16 cellular contexts compared by ENCODE assay signal in the genomic region with DNA sequence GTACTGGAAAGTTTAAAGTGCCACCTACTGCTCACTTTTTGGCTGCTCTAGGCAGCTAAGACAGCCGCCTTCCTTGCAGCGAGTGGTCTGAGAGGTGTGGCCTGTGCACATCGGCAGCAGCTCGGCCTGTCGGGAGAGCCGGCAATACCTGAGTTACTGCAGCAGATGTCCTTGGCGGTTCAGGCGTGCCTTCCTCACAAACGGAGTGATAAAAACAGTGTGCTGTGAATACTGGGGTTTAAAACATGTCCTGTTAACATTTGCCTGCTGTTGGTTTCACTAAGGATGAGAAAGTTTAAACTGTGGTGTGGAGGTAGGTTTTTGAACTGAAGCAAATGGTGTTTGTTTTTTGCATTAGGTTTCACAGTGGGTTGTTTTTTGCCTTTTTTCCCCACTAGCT. TPM values are rescaled to one million over a fixed set of nuclear protein-coding genes. Genes with fewer than 3 reads are reported as not detected.
DNase-seq lines count a peak whose midpoint lies in the region; ATAC-seq, FAIRE-seq and TF ChIP-seq lines count a peak whose summit lies in the region.
"Had no signal": no experiment of that assay in that cellular context is flagged by ENCODE, and none has a peak within 500 bp of the region (broad histone marks: within the 10 kb centered on the region; RNA-seq: fewer than 3 reads in every experiment).

No MANE protein-coding gene starts in this region.

- H3K9me3 ChIP-seq in MM.1S (replicated peaks; ENCODE audit: insufficient read depth, low read length) (no peaks in the 10 kb centered on the region), keratinocyte (ENCODE audit: control insufficient read depth, low read depth, low read length) (no peaks in the 10 kb centered on the region)
- H3K9me3 ChIP-seq: adrenal gland, MG63 had no signal

- ATAC-seq in GM19438 (IDR thresholded peaks at IDR 0.05; ENCODE audit: low read depth, unreplicated experiment): peak; percentile 39
- no peak for ATAC-seq in HG03159 (IDR thresholded peaks at IDR 0.05; ENCODE audit: unreplicated experiment)

- peaks cover 58% of the 10 kb centered on the region for H3F3A ChIP-seq in MM.1S (ENCODE audit: insufficient read depth, low read length)

- peak overlapping the region; percentile 99 for H3K27ac ChIP-seq in MM.1S (ENCODE audit: low read length)
- peak overlapping the region; percentile 2 for H3K27ac ChIP-seq in keratinocyte (ENCODE audit: control insufficient read depth, insufficient read depth, low read length)
- H3K27ac ChIP-seq: adrenal gland had no signal

- TF ChIP-seq CTCF in GM12872 (IDR thresholded peaks at IDR 0.05; ENCODE audit: insufficient read depth, low read depth, low read length): peak; percentile 27; the same call in 1 of the 3 replicates
- TF ChIP-seq CTCF in MM.1S (IDR thresholded peaks at IDR 0.05; ENCODE audit: low read length): peak; percentile 48
- peak in 1 of 3 experiments; percentile 17 for TF ChIP-seq CTCF in keratinocyte (optimal IDR thresholded peaks at IDR 0.05 in 1 of 3, IDR thresholded peaks at IDR 0.05 in 1 of 3, conservative IDR thresholded peaks at IDR 0.05 in 1 of 3; ENCODE audit: extremely low read depth in 1 of 3, insufficient read depth in 2 of 3, low read length in 3 of 3)

- H3K36me3 ChIP-seq in MM.1S (replicated peaks; ENCODE audit: insufficient read depth, low read length) (no peaks in the 10 kb centered on the region; the same call in 1 of the 2 replicates), keratinocyte (ENCODE audit: control insufficient read depth in 2 of 2, extremely low read depth in 1 of 2, insufficient read depth in 2 of 2, low read length in 2 of 2) (peaks cover 14 to 25% of the 10 kb centered on the region in 2 experiments)

- H3K9ac ChIP-seq in MM.1S (ENCODE audit: low read length) (peak overlapping the region; percentile 38; the same call in 1 of the 2 replicates), keratinocyte (ENCODE audit: control insufficient read depth, extremely low read depth, insufficient read depth, low read length) (no peak overlapping the region)

- DNase-seq in MM.1S: peak; percentile 93
- DNase-seq in keratinocyte (ENCODE audit: low read depth, low spot score): no peak
- DNase-seq in NCI-H1417 (lab: John Stamatoyannopoulos, UW): no peak
- DNase-seq in SK-N-DZ (ENCODE audit: low spot score): no peak
- DNase-seq: activated CD4-positive, alpha-beta T cell treated with anti-CD3 and anti-CD28 coated beads, Interleukin-2, amount 50 U/mL, for 48 hours; DMS79 treated with DMSO at 0.1 percent for 48 hours; effector memory CD4-positive, alpha-beta T cell; MG63; midbrain; NCI-H524; retina had no signal

- H2AFZ ChIP-seq in MM.1S (ENCODE audit: low read length): no peak overlapping the region
- no peak overlapping the region for H2AFZ ChIP-seq in keratinocyte (ENCODE audit: control insufficient read depth, low read length)

- H4K20me1 ChIP-seq in MM.1S (ENCODE audit: insufficient read depth, low read length) (no peaks in the 10 kb centered on the region), keratinocyte (ENCODE audit: control insufficient read depth, extremely low read depth, insufficient read depth, low read length) (no peaks in the 10 kb centered on the region)

- dilution Hi-C loops in keratinocyte (cut with MboI; ENCODE audit: extremely low pct_ligation_motif_present, low sequenced_read_pairs): no loop called here

- H3K27me3 ChIP-seq in MM.1S (replicated peaks; ENCODE audit: insufficient read depth, low read length) (no peaks in the 10 kb centered on the region), keratinocyte (ENCODE audit: control insufficient read depth, extremely low read depth, insufficient read depth, low read length) (no peaks in the 10 kb centered on the region)
- H3K27me3 ChIP-seq: adrenal gland, MG63 had no signal

- H3K4me2 ChIP-seq in MM.1S (ENCODE audit: low read depth, low read length) (peak overlapping the region; percentile 70; the same call in 1 of the 2 replicates), keratinocyte (ENCODE audit: control insufficient read depth, extremely low read depth, insufficient read depth, low read depth, low read length) (no peak overlapping the region)

- peaks cover 77% of the 10 kb centered on the region for H3K79me2 ChIP-seq in MM.1S (ENCODE audit: low read length)
- peaks cover 45% of the 10 kb centered on the region for H3K79me2 ChIP-seq in keratinocyte (ENCODE audit: control insufficient read depth, insufficient read depth, low read length)

- no peak for FAIRE-seq in keratinocyte (lab: Jason Lieb, UNC)
- FAIRE-seq: H1 had no signal

- H3K9me1 ChIP-seq in keratinocyte (ENCODE audit: control insufficient read depth, extremely low read depth, insufficient read depth, low read length): no peaks in the 10 kb centered on the region

- no peaks in the 10 kb centered on the region for H3K9me2 ChIP-seq in MM.1S (replicated peaks; ENCODE audit: insufficient read depth, low read length)

- H3K4me1 ChIP-seq in MM.1S (ENCODE audit: low read length) (peaks cover 65% of the 10 kb centered on the region), keratinocyte (ENCODE audit: control insufficient read depth, extremely low read depth, insufficient read depth, low read length) (peaks cover 47% of the 10 kb centered on the region)

- peak overlapping the region; percentile 16 for H3K4me3 ChIP-seq in MM.1S (ENCODE audit: low read length)
- H3K4me3 ChIP-seq in keratinocyte (ENCODE audit: control insufficient read depth in 2 of 3, extremely low read depth in 1 of 3, insufficient read depth in 2 of 3, low read depth in 1 of 3, low read length in 3 of 3): no peak overlapping the region
- H3K4me3 ChIP-seq: adrenal gland, MG63 had no signal

RNA-seq across cellular contexts. Expression of a gene that starts 12.9 kb away (rescaled TPM):
- 9.9 to 12.9 TPM (median 10.6 TPM) in 3 replicates for polyA plus RNA-seq in keratinocyte
- polyA plus RNA-seq in keratinocyte (2011; ENCODE audit: low read depth): 5.1 TPM
- polyA plus RNA-seq in keratinocyte (2011; cell fraction: cytosol; rRNA removed): 4.8 and 7.9 TPM in 2 replicates
- polyA plus RNA-seq in keratinocyte (2011; cell fraction: nucleus; rRNA removed): 15.2 and 19.4 TPM in 2 replicates
- 6.5 and 14.0 TPM in 2 replicates for polyA plus RNA-seq in keratinocyte (2012; ENCODE audit: low replicate concordance)
- 9.4 to 19.4 TPM (median 10.7 TPM) in 3 replicates for polyA minus RNA-seq in keratinocyte
- polyA minus RNA-seq in keratinocyte (2011; cell fraction: cytosol; rRNA and poly(A)+ RNA removed): 14.6 TPM
- polyA minus RNA-seq in keratinocyte (2011; cell fraction: nucleus; rRNA and poly(A)+ RNA removed): 9.9 and 14.0 TPM in 2 replicates
- 37.1 and 39.3 TPM in 2 replicates for polyA plus RNA-seq in SK-N-DZ (2014; cell fraction: cytosol; rRNA removed)
- 55.2 and 61.2 TPM in 2 replicates for polyA plus RNA-seq in SK-N-DZ (2014; cell fraction: nucleus; rRNA removed)

RNA-seq across cellular contexts. Expression of a gene that starts 33.1 kb away (rescaled TPM):
- polyA plus RNA-seq in keratinocyte: 329 to 354 TPM (median 343 TPM) in 3 replicates
- polyA plus RNA-seq in keratinocyte (2011; ENCODE audit: low read depth): 473 TPM
- polyA plus RNA-seq in keratinocyte (2011; cell fraction: cytosol; rRNA removed): 240 and 419 TPM in 2 replicates
- 203 and 230 TPM in 2 replicates for polyA plus RNA-seq in keratinocyte (2011; cell fraction: nucleus; rRNA removed)
- 312 and 449 TPM in 2 replicates for polyA plus RNA-seq in keratinocyte (2012; ENCODE audit: low replicate concordance)
- 58.7 to 147 TPM (median 109 TPM) in 3 replicates for polyA minus RNA-seq in keratinocyte
- 239 TPM for polyA minus RNA-seq in keratinocyte (2011; cell fraction: cytosol; rRNA and poly(A)+ RNA removed)
- polyA minus RNA-seq in keratinocyte (2011; cell fraction: nucleus; rRNA and poly(A)+ RNA removed): 51.2 and 54.6 TPM in 2 replicates
- polyA plus RNA-seq in SK-N-DZ (2014; cell fraction: cytosol; rRNA removed): 448 and 474 TPM in 2 replicates
- 397 and 472 TPM in 2 replicates for polyA plus RNA-seq in SK-N-DZ (2014; cell fraction: nucleus; rRNA removed)

RNA-seq across cellular contexts. Expression of a gene that starts 45.3 kb away (rescaled TPM):
- polyA plus RNA-seq in keratinocyte: 23.0 to 47.2 TPM (median 34.5 TPM) in 3 replicates
- 11.3 TPM for polyA plus RNA-seq in keratinocyte (2011; ENCODE audit: low read depth)
- polyA plus RNA-seq in keratinocyte (2011; cell fraction: cytosol; rRNA removed): 15.5 and 43.2 TPM in 2 replicates
- polyA plus RNA-seq in keratinocyte (2011; cell fraction: nucleus; rRNA removed): 37.0 and 53.7 TPM in 2 replicates
- polyA plus RNA-seq in keratinocyte (2012; ENCODE audit: low replicate concordance): 27.3 and 49.9 TPM in 2 replicates
- 41.1 to 90.0 TPM (median 44.6 TPM) in 3 replicates for polyA minus RNA-seq in keratinocyte
- 151 TPM for polyA minus RNA-seq in keratinocyte (2011; cell fraction: cytosol; rRNA and poly(A)+ RNA removed)
- 27.7 and 39.5 TPM in 2 replicates for polyA minus RNA-seq in keratinocyte (2011; cell fraction: nucleus; rRNA and poly(A)+ RNA removed)
- polyA plus RNA-seq in SK-N-DZ (2014; cell fraction: cytosol; rRNA removed): 85.0 and 89.0 TPM in 2 replicates
- polyA plus RNA-seq in SK-N-DZ (2014; cell fraction: nucleus; rRNA removed): 443 and 578 TPM in 2 replicates

RNA-seq across cellular contexts. Expression of a gene that starts 45.8 kb away (rescaled TPM):
- 0.24 to 0.72 TPM (median 0.32 TPM) in 3 replicates for polyA plus RNA-seq in keratinocyte
- not detected for polyA plus RNA-seq in keratinocyte (2011; ENCODE audit: low read depth)
- polyA plus RNA-seq in keratinocyte (2011; cell fraction: cytosol; rRNA removed): 0.42 TPM in 1 of 2 replicates, not detected in the other
- polyA plus RNA-seq in keratinocyte (2011; cell fraction: nucleus; rRNA removed): 0.74 and 1.0 TPM in 2 replicates
- not detected in 2 replicates for polyA plus RNA-seq in keratinocyte (2012; ENCODE audit: low replicate concordance)
- not detected in 3 replicates for polyA minus RNA-seq in keratinocyte
- polyA minus RNA-seq in keratinocyte (2011; cell fraction: cytosol; rRNA and poly(A)+ RNA removed): not detected
- polyA minus RNA-seq in keratinocyte (2011; cell fraction: nucleus; rRNA and poly(A)+ RNA removed): not detected in 2 replicates
- not detected in 2 replicates for polyA plus RNA-seq in SK-N-DZ (2014; cell fraction: cytosol; rRNA removed)
- polyA plus RNA-seq in SK-N-DZ (2014; cell fraction: nucleus; rRNA removed): 0.79 and 1.6 TPM in 2 replicates

RNA-seq across cellular contexts. Expression of a gene that starts 47.0 kb away (rescaled TPM):
- 0.49 to 0.82 TPM (median 0.62 TPM) in 3 replicates for polyA plus RNA-seq in keratinocyte
- 0.42 TPM for polyA plus RNA-seq in keratinocyte (2011; ENCODE audit: low read depth)
- 0.11 and 0.18 TPM in 2 replicates for polyA plus RNA-seq in keratinocyte (2011; cell fraction: cytosol; rRNA removed)
- 4.4 and 6.0 TPM in 2 replicates for polyA plus RNA-seq in keratinocyte (2011; cell fraction: nucleus; rRNA removed)
- 1.1 and 1.6 TPM in 2 replicates for polyA plus RNA-seq in keratinocyte (2012; ENCODE audit: low replicate concordance)
- polyA minus RNA-seq in keratinocyte: 0.10 to 0.35 TPM (median 0.16 TPM) in 3 replicates
- not detected for polyA minus RNA-seq in keratinocyte (2011; cell fraction: cytosol; rRNA and poly(A)+ RNA removed)
- 0.63 and 0.85 TPM in 2 replicates for polyA minus RNA-seq in keratinocyte (2011; cell fraction: nucleus; rRNA and poly(A)+ RNA removed)
- 3.3 and 5.7 TPM in 2 replicates for polyA plus RNA-seq in SK-N-DZ (2014; cell fraction: cytosol; rRNA removed)
- polyA plus RNA-seq in SK-N-DZ (2014; cell fraction: nucleus; rRNA removed): 151 and 179 TPM in 2 replicates
